ENCODE assay signal across 1 cellular context in genomic region chr6:80094017-80094416, GRCh38.
TF ChIP-seq lines count a peak whose summit lies in the region.

No MANE protein-coding gene starts in this region.

TF ChIP-seq in H1, 55 proteins besides CTCF, POLR2A, EP300 and RAD21:
- TF ChIP-seq JUN (IDR thresholded peaks at IDR 0.05; ENCODE audit: low read depth, low read length) (no peak), CHD2 (IDR thresholded peaks at IDR 0.05; ENCODE audit: low read length) (no peak), POLR2AphosphoS5 (IDR thresholded peaks at IDR 0.05; ENCODE audit: low read depth, low read length) (no peak), CEBPB (IDR thresholded peaks at IDR 0.05; ENCODE audit: low read depth, low read length) (no peak), HDAC2 (IDR thresholded peaks at IDR 0.05; ENCODE audit: borderline replicate concordance in 1 of 2, low read depth in 2 of 2, low read length in 2 of 2) (no peak), GTF2F1 (IDR thresholded peaks at IDR 0.05; ENCODE audit: borderline replicate concordance, low read depth, low read length) (no peak), KDM4A (IDR thresholded peaks at IDR 0.05; ENCODE audit: low read depth, low read length, severe bottlenecking) (no peak), SUZ12 (IDR thresholded peaks at IDR 0.05; ENCODE audit: low read length) (no peak), BCL11A (IDR thresholded peaks at IDR 0.05; ENCODE audit: low read depth in 2 of 2, low read length in 2 of 2) (no peak), TAF7 (optimal IDR thresholded peaks at IDR 0.05; ENCODE audit: borderline replicate concordance, low read depth, low read length) (no peak)
- TF ChIP-seq, protein P1, sequence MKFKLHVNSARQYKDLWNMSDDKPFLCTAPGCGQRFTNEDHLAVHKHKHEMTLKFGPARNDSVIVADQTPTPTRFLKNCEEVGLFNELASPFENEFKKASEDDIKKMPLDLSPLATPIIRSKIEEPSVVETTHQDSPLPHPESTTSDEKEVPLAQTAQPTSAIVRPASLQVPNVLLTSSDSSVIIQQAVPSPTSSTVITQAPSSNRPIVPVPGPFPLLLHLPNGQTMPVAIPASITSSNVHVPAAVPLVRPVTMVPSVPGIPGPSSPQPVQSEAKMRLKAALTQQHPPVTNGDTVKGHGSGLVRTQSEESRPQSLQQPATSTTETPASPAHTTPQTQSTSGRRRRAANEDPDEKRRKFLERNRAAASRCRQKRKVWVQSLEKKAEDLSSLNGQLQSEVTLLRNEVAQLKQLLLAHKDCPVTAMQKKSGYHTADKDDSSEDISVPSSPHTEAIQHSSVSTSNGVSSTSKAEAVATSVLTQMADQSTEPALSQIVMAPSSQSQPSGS (IDR thresholded peaks at IDR 0.05; ENCODE audit: low read length) = no peak
